In the genomic region with DNA sequence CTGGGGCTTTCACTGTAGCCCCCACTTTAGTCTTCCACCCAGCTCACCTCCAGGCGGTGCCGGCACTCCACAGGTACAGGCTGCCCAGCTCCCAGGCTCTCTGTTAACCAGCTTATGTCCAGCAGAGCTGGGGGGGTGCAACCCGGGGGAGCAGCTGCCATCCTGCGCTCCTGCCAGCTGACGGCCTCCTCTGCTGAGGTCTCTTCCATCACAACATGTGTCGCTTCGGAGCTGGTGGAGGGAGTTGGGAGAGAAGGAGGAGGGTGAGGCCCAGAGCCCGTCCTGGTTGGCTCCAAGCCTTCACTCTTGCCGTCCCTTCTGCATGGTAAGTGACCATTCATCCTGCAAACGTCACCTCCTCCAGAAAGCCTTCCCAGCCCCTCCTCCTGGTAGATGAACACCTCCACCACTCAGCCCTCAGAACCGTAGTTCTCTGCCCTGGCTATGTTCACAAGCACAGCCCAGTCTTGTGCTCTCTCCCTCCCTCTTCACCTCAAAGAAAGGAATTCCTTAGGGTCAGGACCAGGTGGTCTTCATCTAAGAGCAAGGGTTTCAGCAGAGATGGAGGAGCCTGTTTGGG, we compare ENCODE assay signal across 9 cellular contexts. TPM values are rescaled to one million over a fixed set of nuclear protein-coding genes. Genes with fewer than 3 reads are reported as not detected.
DNase-seq lines count a peak whose midpoint lies in the region; ATAC-seq and TF ChIP-seq lines count a peak whose summit lies in the region.
"Had no signal": no experiment of that assay in that cellular context is flagged by ENCODE, and none has a peak within 500 bp of the region (broad histone marks: within the 10 kb centered on the region; RNA-seq: fewer than 3 reads in every experiment).

No MANE protein-coding gene starts in this region.

- H3K79me2 ChIP-seq in OCI-LY3 (ENCODE audit: low read length) = peaks cover 20% of the 10 kb centered on the region

- H3K36me3 ChIP-seq in OCI-LY3 (replicated peaks; ENCODE audit: low read depth, low read length) (peaks cover 48% of the 10 kb centered on the region), esophagus (ENCODE audit: control insufficient read depth in 2 of 2, insufficient read depth in 2 of 2, low read length in 1 of 2) (peaks cover 4 to 37% of the 10 kb centered on the region in 2 donors), psoas muscle (ENCODE audit: insufficient read depth in 1 of 2, low read depth in 1 of 2) (peaks cover 1 to 49% of the 10 kb centered on the region in 2 donors)

- DNase-seq in psoas muscle = peak in 1 of 2 donors; percentile 20
- DNase-seq in cerebellar cortex (ENCODE audit: low spot score) = no peak
- DNase-seq in effector CD4-positive, alpha-beta T cell = no peak
- DNase-seq in stimulated activated CD4-positive, alpha-beta T cell treated with anti-CD3 and anti-CD28 coated beads, Interleukin-4, amount 100 ng/mL, for 24 hours = no peak
- DNase-seq in NCI-H146 (lab: John Stamatoyannopoulos, UW) = no peak

- no peaks in the 10 kb centered on the region for H4K20me1 ChIP-seq in OCI-LY3 (ENCODE audit: insufficient read depth, low read length)

- H3K27ac ChIP-seq in OCI-LY3 (ENCODE audit: low read length) (peak overlapping the region; percentile 86), esophagus (ENCODE audit: low read depth in 2 of 2, low read length in 1 of 2) (peak overlapping the region in 1 of 2 donors; percentile 43), psoas muscle (peak overlapping the region; percentile 83)

- 77 to 84% methylated on average over 11 of the region's 11 CpGs for WGBS in esophagus, 2 donors
- WGBS in psoas muscle, 3 donors = 20 to 62% (median 35%) methylated on average over 11 of the region's 11 CpGs

- H2AFZ ChIP-seq in OCI-LY3 (ENCODE audit: low read depth, low read length) = no peak overlapping the region

- peak overlapping the region; percentile 90 for H3K4me2 ChIP-seq in OCI-LY3 (ENCODE audit: low read length)

- no peaks in the 10 kb centered on the region for H3K9me3 ChIP-seq in OCI-LY3 (ENCODE audit: insufficient read depth, low read length)
- H3K9me3 ChIP-seq in esophagus (ENCODE audit: control insufficient read depth in 2 of 2, insufficient read depth in 1 of 2, low read depth in 1 of 2, low read length in 1 of 2) = no peaks in the 10 kb centered on the region
- no peaks in the 10 kb centered on the region for H3K9me3 ChIP-seq in psoas muscle

- no peak for TF ChIP-seq CTCF in OCI-LY3 (IDR thresholded peaks at IDR 0.05; ENCODE audit: low read depth, low read length)
- no peak for TF ChIP-seq CTCF in psoas muscle (IDR thresholded peaks at IDR 0.05)

- H3K27me3 ChIP-seq in OCI-LY3 (ENCODE audit: low read depth, low read length) (no peaks in the 10 kb centered on the region), esophagus (ENCODE audit: control insufficient read depth in 1 of 2, insufficient read depth in 2 of 2, low read length in 2 of 2) (no peaks in the 10 kb centered on the region), psoas muscle (ENCODE audit: insufficient read depth in 3 of 3, low read length in 2 of 3) (no peaks in the 10 kb centered on the region)

- H3K9ac ChIP-seq in OCI-LY3 (ENCODE audit: low read length) = peak overlapping the region; percentile 97; the same call in 1 of the 2 replicates

- intact Hi-C loops in psoas muscle (cut with DNase I) = loop anchor here in 1 of 2 donors (5.0 kb wide), 3 partner anchors 38 to 122 kb away; a partner anchor contains a TSS

- H3K4me3 ChIP-seq in GM08714 (ENCODE audit: low read length) = peak overlapping the region; percentile 71; the same call in 1 of the 2 replicates
- peak overlapping the region; percentile 99 for H3K4me3 ChIP-seq in OCI-LY3 (ENCODE audit: low read length)
- peak overlapping the region; percentile 1 to 60 for H3K4me3 ChIP-seq in esophagus (ENCODE audit: low read depth in 1 of 2, low read length in 2 of 2)
- peak overlapping the region; percentile 73 for H3K4me3 ChIP-seq in psoas muscle

- ATAC-seq in psoas muscle = peak in 1 of 4 donors; percentile 24

- H3K4me1 ChIP-seq in OCI-LY3 (ENCODE audit: low read length) (peaks cover 13% of the 10 kb centered on the region), esophagus (ENCODE audit: control insufficient read depth in 2 of 2, insufficient read depth in 2 of 2, low read length in 1 of 2) (peaks cover 4 to 15% of the 10 kb centered on the region in 2 donors), psoas muscle (peaks cover 39% of the 10 kb centered on the region)

RNA-seq across cellular contexts. Expression of a gene that starts 1.6 kb away (rescaled TPM):
- polyA plus RNA-seq in esophagus = 10 to 100 TPM; 11.4 to 26.3 TPM
- 10 to 100 TPM in 3 of 4 donors, 1 to 10 TPM in 1; 7.7 to 13.1 (median 10.4) TPM for total RNA-seq in psoas muscle
- 1 to 10 TPM; 7.1 to 9.6 (median 7.1) TPM for polyA plus RNA-seq in psoas muscle

RNA-seq across cellular contexts. Expression of a gene that starts 15.4 kb away (rescaled TPM):
- polyA plus RNA-seq in esophagus = 1 to 10 TPM; 2.1 to 3.8 TPM
- 100 to 1,000 TPM; 214 to 449 (median 298) TPM for total RNA-seq in psoas muscle
- polyA plus RNA-seq in psoas muscle = 1,000 to 10,000 TPM in 1 of 3 donors, 100 to 1,000 TPM in 2; 285 to 1,581 (median 569) TPM
- total RNA-seq: NCI-H460 had no signal

RNA-seq across cellular contexts. Expression of a gene that starts 23.4 kb away (rescaled TPM):
- 10 to 100 TPM in 1 of 2 donors, 1 to 10 TPM in 1; 8.8 to 19.9 TPM for polyA plus RNA-seq in esophagus
- 10 to 100 TPM in 3 of 4 donors, 1 to 10 TPM in 1; 6.9 to 22.0 (median 14.6) TPM for total RNA-seq in psoas muscle
- polyA plus RNA-seq in psoas muscle = 1 to 10 TPM; 2.8 to 7.8 (median 5.9) TPM
- total RNA-seq: NCI-H460 had no signal

RNA-seq across cellular contexts. Expression of a gene that starts 36.3 kb away (rescaled TPM):
- polyA plus RNA-seq in esophagus (100 to 1,000 TPM; 157 to 215 TPM), psoas muscle (10 to 100 TPM; 35.5 to 66.7 (median 53.0) TPM)
- total RNA-seq in psoas muscle = 10 to 100 TPM; 33.4 to 45.1 (median 38.7) TPM

RNA-seq across cellular contexts. Expression of a gene that starts 42.6 kb away (rescaled TPM):
- polyA plus RNA-seq in esophagus = 10 to 100 TPM; 60.1 to 94.9 TPM
- 100 to 1,000 TPM in 3 of 4 donors, 10 to 100 TPM in 1; 79.2 to 127 (median 119) TPM for total RNA-seq in psoas muscle
- polyA plus RNA-seq in psoas muscle = 10 to 100 TPM; 57.3 to 87.1 (median 81.3) TPM

Comparison
In these comparisons a context has a peak if more than half of its experiments do, and no peak if none do; other contexts are left out.
1. H3K4me3 ChIP-seq: peak in every context shown above with its lines; median percentile 99 in OCI-LY3; 73 in psoas muscle; 71 in GM08714; 30 in esophagus.
2. RNA of a gene that starts 15.4 kb away (polyA plus RNA-seq): 285 to 1,581 TPM in psoas muscle; 2.1 to 3.8 TPM in esophagus; every median in the first group is over 10 times any median in the second.